In genomic region chr18:76398899-76399612, GRCh38 we compare ENCODE assay signal across 9 cellular contexts.
A peak's percentile ranks its signal among the peaks of the same experiment; 100 is the strongest.
DNase-seq lines count a peak whose midpoint lies in the region; ATAC-seq and TF ChIP-seq lines count a peak whose summit lies in the region.
"Had no signal": no experiment of that assay in that cellular context is flagged by ENCODE, and none has a peak within 500 bp of the region (broad histone marks: within the 10 kb centered on the region; RNA-seq: fewer than 3 reads in every experiment).

No MANE protein-coding gene starts in this region.

- H3K27ac Mint-ChIP-seq in activated naive CD4-positive, alpha-beta T cell treated with anti-CD3 and anti-CD28 coated beads, Interleukin-2, amount 50 U/mL, for 72 hours = no peak overlapping the region

- no peaks in the 10 kb centered on the region for H3K36me3 Mint-ChIP-seq in activated naive CD4-positive, alpha-beta T cell treated with anti-CD3 and anti-CD28 coated beads, Interleukin-2, amount 50 U/mL, for 72 hours

- H3K4me1 ChIP-seq in prostate gland (replicated peaks) = no peaks in the 10 kb centered on the region
- H3K4me1 ChIP-seq in vagina = peaks cover 56% of the 10 kb centered on the region

- H3K27me3 ChIP-seq in prostate gland (replicated peaks; ENCODE audit: insufficient read depth) (no peaks in the 10 kb centered on the region), vagina (no peaks in the 10 kb centered on the region)

- WGBS in prostate gland = 12% methylated on average over 14 of the region's 14 CpGs

- peak; percentile 86 for DNase-seq in NB4 (ENCODE audit: low read depth)
- DNase-seq in SKM-1 treated with dmso at 0.1 percent for 144 hours (lab: John Stamatoyannopoulos, UW; ENCODE audit: unreplicated experiment) = peak; percentile 68
- peak; percentile 79 to 83 for DNase-seq in activated naive CD4-positive, alpha-beta T cell treated with anti-CD3 and anti-CD28 coated beads, Interleukin-2, amount 50 U/mL, for 72 hours (ENCODE audit: low spot score in 2 of 2)
- DNase-seq in Right ventricle myocardium inferior (ENCODE audit: missing footprints) = peak; percentile 93
- peak; percentile 79 for DNase-seq in prostate gland (ENCODE audit: low spot score)
- no peak for DNase-seq in vagina (ENCODE audit: extremely low spot score in 2 of 2)

- no peaks in the 10 kb centered on the region for H3K36me3 ChIP-seq in prostate gland
- no peaks in the 10 kb centered on the region for H3K36me3 ChIP-seq in vagina

- H3K4me3 ChIP-seq in NB4 (ENCODE audit: low read depth, low read length) (no peak overlapping the region), prostate gland (no peak overlapping the region), vagina (no peak overlapping the region)
- H3K4me3 ChIP-seq: skin epidermis had no signal

- ATAC-seq in HG02588 (IDR thresholded peaks at IDR 0.05; ENCODE audit: unreplicated experiment) (peak; percentile 86), Right ventricle myocardium inferior (peak; percentile 92)
- peak; percentile 83 to 89 for ATAC-seq in activated naive CD4-positive, alpha-beta T cell treated with anti-CD3 and anti-CD28 coated beads, Interleukin-2, amount 50 U/mL, for 72 hours

- no peaks in the 10 kb centered on the region for H3K9me3 Mint-ChIP-seq in activated naive CD4-positive, alpha-beta T cell treated with anti-CD3 and anti-CD28 coated beads, Interleukin-2, amount 50 U/mL, for 72 hours

- TF ChIP-seq POLR2A in NB4 (IDR thresholded peaks at IDR 0.05; ENCODE audit: extremely low read depth, insufficient read length) = no peak
- no peak for TF ChIP-seq POLR2A in prostate gland (IDR thresholded peaks at IDR 0.05)
- no peak for TF ChIP-seq POLR2A in vagina (IDR thresholded peaks at IDR 0.05)

- H3K27ac ChIP-seq in prostate gland = no peak overlapping the region
- peak overlapping the region; percentile 79 for H3K27ac ChIP-seq in vagina

- TF ChIP-seq CTCF in GM12874 (IDR thresholded peaks at IDR 0.05; ENCODE audit: insufficient read depth, low read depth, low read length) (peak; percentile 97), NB4 (IDR thresholded peaks at IDR 0.05; ENCODE audit: low read depth, low read length) (peak; percentile 90), prostate gland (IDR thresholded peaks at IDR 0.05) (peak; percentile 83 to 96 (median 93)), vagina (IDR thresholded peaks at IDR 0.05) (peak; percentile 89 to 95 (median 90))

- H3K9me3 ChIP-seq in prostate gland = no peaks in the 10 kb centered on the region
- H3K9me3 ChIP-seq in vagina = no peaks in the 10 kb centered on the region

- intact Hi-C loops in Right ventricle myocardium inferior (cut with DNase I) (loop anchor here (1.0 to 2.0 kb wide), 3 partner anchors 222 to 310 kb away; no protein-coding TSS in a partner anchor), prostate gland (cut with DNase I) (loop anchor here (2.0 to 5.0 kb wide), 4 partner anchors 28 to 308 kb away; no protein-coding TSS in a partner anchor), vagina (cut with DNase I) (no loop called here)

Comparison
In these comparisons a context has a peak if more than half of its experiments do, and no peak if none do; other contexts are left out.
1. DNase-seq: peak in NB4 (single experiment), SKM-1 treated with dmso at 0.1 percent for 144 hours (single experiment), activated naive CD4-positive, alpha-beta T cell treated with anti-CD3 and anti-CD28 coated beads, Interleukin-2, amount 50 U/mL, for 72 hours (2 of 2), Right ventricle myocardium inferior (single experiment) and prostate gland (single experiment); none in vagina (0 of 2).
2. Peak in every context shown above with its lines, with median percentiles within 50 percentile points of each other: CTCF ChIP-seq and ATAC-seq.